ENCODE assay signal across 24 cellular contexts in the genomic region with DNA sequence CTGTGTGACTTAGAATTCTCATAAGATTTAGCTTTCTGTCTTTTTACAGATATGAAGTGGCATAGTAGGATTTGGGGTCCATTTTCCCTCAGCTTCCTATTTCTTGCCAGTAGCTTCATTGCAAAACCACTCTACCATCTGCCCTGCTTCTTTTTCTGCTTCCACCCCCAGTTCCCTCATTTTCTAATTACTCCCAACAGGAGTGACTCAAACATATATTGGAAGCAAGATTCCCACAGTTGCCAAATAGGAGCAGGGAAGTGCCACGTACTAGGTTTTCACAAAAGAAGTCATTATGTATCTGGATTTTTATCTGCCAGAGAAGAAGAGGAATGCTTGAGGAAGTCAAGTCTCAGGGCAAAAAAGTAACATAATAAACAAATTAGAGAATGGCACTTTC.
DNase-seq lines count a peak whose midpoint lies in the region; ATAC-seq and TF ChIP-seq lines count a peak whose summit lies in the region.
"Had no signal": no experiment of that assay in that cellular context is flagged by ENCODE, and none has a peak within 500 bp of the region (broad histone marks: within the 10 kb centered on the region; RNA-seq: fewer than 3 reads in every experiment).

No MANE protein-coding gene starts in this region.

- H3K27me3 ChIP-seq in skeletal muscle satellite cell (ENCODE audit: control insufficient read depth, insufficient read depth, low read length): no peaks in the 10 kb centered on the region
- H3K27me3 ChIP-seq: body of pancreas, testis, vagina had no signal

- no peak overlapping the region for H3K9ac ChIP-seq in skeletal muscle satellite cell (ENCODE audit: low read depth, low read length)

- H3K27me3 Mint-ChIP-seq in glutamatergic neuron (ENCODE audit: unreplicated experiment): peaks cover 5% of the 10 kb centered on the region
- H3K27me3 Mint-ChIP-seq: activated CD4-positive, alpha-beta T cell treated with anti-CD3 and anti-CD28 coated beads, Interleukin-2, amount 10 ng/mL, durations not matched to agents 24 days and 14 days; activated CD8-positive, alpha-beta memory T cell treated with anti-CD3 and anti-CD28 coated beads, Interleukin-2, amount 10 ng/mL, durations not matched to agents 7 days and 5 days; activated naive CD8-positive, alpha-beta T cell treated with anti-CD3 and anti-CD28 coated beads for 36 hours; activated T-helper 17 cell treated with anti-CD3 and anti-CD28 coated beads, Interleukin-2, amount 50 U/mL, for 72 hours had no signal

- no peaks in the 10 kb centered on the region for H3K36me3 Mint-ChIP-seq in glutamatergic neuron (ENCODE audit: unreplicated experiment)
- H3K36me3 Mint-ChIP-seq: activated CD8-positive, alpha-beta memory T cell treated with anti-CD3 and anti-CD28 coated beads, Interleukin-2, amount 10 ng/mL, durations not matched to agents 7 days and 5 days; activated naive CD8-positive, alpha-beta T cell treated with anti-CD3 and anti-CD28 coated beads for 36 hours; stimulated activated memory B cell treated with anti-CD40 and anti-IgM and Interleukin-4, amounts not matched to agents 10 μg/mL and 1 μg/mL and 100 μg/mL, for 72 hours had no signal

- no peaks in the 10 kb centered on the region for H3K9me3 ChIP-seq in skeletal muscle satellite cell (replicated peaks; ENCODE audit: low read length)
- H3K9me3 ChIP-seq: body of pancreas, Caco-2, testis, vagina had no signal

- peak overlapping the region; percentile 19 for H3K4me2 ChIP-seq in skeletal muscle satellite cell (ENCODE audit: low read length)

- H3K36me3 ChIP-seq in skeletal muscle satellite cell (ENCODE audit: insufficient read depth, low read length): no peaks in the 10 kb centered on the region
- H3K36me3 ChIP-seq: vagina had no signal

- peaks cover 5% of the 10 kb centered on the region for H3K4me1 ChIP-seq in skeletal muscle satellite cell (ENCODE audit: control insufficient read depth, insufficient read depth, low read length)
- H3K4me1 ChIP-seq: body of pancreas, Caco-2, testis, vagina had no signal

- H3K4me3 ChIP-seq in fibroblast of the aortic adventitia (ENCODE audit: low read depth, low read length) (no peak overlapping the region), skeletal muscle satellite cell (ENCODE audit: low read length) (no peak overlapping the region)
- H3K4me3 ChIP-seq: body of pancreas, coronary artery, lung, testis, vagina had no signal

- no peaks in the 10 kb centered on the region for H3K4me1 Mint-ChIP-seq in glutamatergic neuron (ENCODE audit: low read depth, unreplicated experiment)
- H3K4me1 Mint-ChIP-seq: activated CD4-positive, alpha-beta T cell treated with anti-CD3 and anti-CD28 coated beads, Interleukin-2, amount 10 ng/mL, durations not matched to agents 24 days and 14 days; activated CD8-positive, alpha-beta memory T cell treated with anti-CD3 and anti-CD28 coated beads, Interleukin-2, amount 10 ng/mL, durations not matched to agents 7 days and 5 days; activated naive CD8-positive, alpha-beta T cell treated with anti-CD3 and anti-CD28 coated beads for 36 hours; activated T-helper 17 cell treated with anti-CD3 and anti-CD28 coated beads, Interleukin-2, amount 50 U/mL, for 72 hours; stimulated activated memory B cell treated with anti-CD40 and anti-IgM and Interleukin-4, amounts not matched to agents 10 μg/mL and 1 μg/mL and 100 μg/mL, for 72 hours had no signal

- no peaks in the 10 kb centered on the region for H3K9me3 Mint-ChIP-seq in glutamatergic neuron (ENCODE audit: unreplicated experiment)
- H3K9me3 Mint-ChIP-seq: activated CD4-positive, alpha-beta T cell treated with anti-CD3 and anti-CD28 coated beads, Interleukin-2, amount 10 ng/mL, durations not matched to agents 24 days and 14 days; activated naive CD8-positive, alpha-beta T cell treated with anti-CD3 and anti-CD28 coated beads for 36 hours; T-helper 1 cell treated with Interleukin-12 subunit alpha and Interleukin-12 subunit beta and Interleukin-4 antibody, amounts not matched to agents 30 μg/mL and 1 μg/mL, for 36 hours had no signal

- TF ChIP-seq CTCF in fibroblast of the aortic adventitia (IDR thresholded peaks at IDR 0.05; ENCODE audit: insufficient read depth, low read length) (no peak), glutamatergic neuron (IDR thresholded peaks at IDR 0.05; ENCODE audit: partially characterized antibody, unreplicated experiment) (no peak)

- H3K4me3 Mint-ChIP-seq in glutamatergic neuron (ENCODE audit: unreplicated experiment): no peak overlapping the region
- H3K4me3 Mint-ChIP-seq: activated CD4-positive, alpha-beta T cell treated with anti-CD3 and anti-CD28 coated beads, Interleukin-2, amount 10 ng/mL, durations not matched to agents 24 days and 14 days; activated CD8-positive, alpha-beta memory T cell treated with anti-CD3 and anti-CD28 coated beads, Interleukin-2, amount 10 ng/mL, durations not matched to agents 7 days and 5 days; activated naive CD8-positive, alpha-beta T cell treated with anti-CD3 and anti-CD28 coated beads for 36 hours; activated T-helper 17 cell treated with anti-CD3 and anti-CD28 coated beads, Interleukin-2, amount 50 U/mL, for 72 hours; stimulated activated memory B cell treated with anti-CD40 and anti-IgM and Interleukin-4, amounts not matched to agents 10 μg/mL and 1 μg/mL and 100 μg/mL, for 72 hours; T-helper 1 cell treated with Interleukin-12 subunit alpha and Interleukin-12 subunit beta and Interleukin-4 antibody, amounts not matched to agents 30 μg/mL and 1 μg/mL, for 36 hours had no signal

- no peak for ATAC-seq in HG02852 (IDR thresholded peaks at IDR 0.05; ENCODE audit: unreplicated experiment)
- ATAC-seq: activated CD8-positive, alpha-beta memory T cell treated with anti-CD3 and anti-CD28 coated beads, Interleukin-2, amount 10 ng/mL, durations not matched to agents 7 days and 5 days; activated T-helper 17 cell treated with anti-CD3 and anti-CD28 coated beads, Interleukin-2, amount 50 U/mL, for 72 hours; body of pancreas; stimulated activated memory B cell treated with anti-CD40 and anti-IgM and Interleukin-4, amounts not matched to agents 10 μg/mL and 1 μg/mL and 100 μg/mL, for 72 hours had no signal

- H3K27ac Mint-ChIP-seq in glutamatergic neuron (ENCODE audit: unreplicated experiment): no peak overlapping the region
- H3K27ac Mint-ChIP-seq: activated CD4-positive, alpha-beta T cell treated with anti-CD3 and anti-CD28 coated beads, Interleukin-2, amount 10 ng/mL, durations not matched to agents 24 days and 14 days; activated CD8-positive, alpha-beta memory T cell treated with anti-CD3 and anti-CD28 coated beads, Interleukin-2, amount 10 ng/mL, durations not matched to agents 7 days and 5 days; activated naive CD8-positive, alpha-beta T cell treated with anti-CD3 and anti-CD28 coated beads for 36 hours; activated T-helper 17 cell treated with anti-CD3 and anti-CD28 coated beads, Interleukin-2, amount 50 U/mL, for 72 hours; stimulated activated memory B cell treated with anti-CD40 and anti-IgM and Interleukin-4, amounts not matched to agents 10 μg/mL and 1 μg/mL and 100 μg/mL, for 72 hours; T-helper 1 cell treated with Interleukin-12 subunit alpha and Interleukin-12 subunit beta and Interleukin-4 antibody, amounts not matched to agents 30 μg/mL and 1 μg/mL, for 36 hours had no signal

- DNase-seq in EH (ENCODE audit: low read depth) (peak; percentile 64), RPMI7951 (ENCODE audit: low read depth) (peak; percentile 11), fibroblast of the aortic adventitia (ENCODE audit: low read depth) (peak; percentile 10), glutamatergic neuron (no peak)
- DNase-seq in activated naive CD4-positive, alpha-beta T cell treated with anti-CD3 and anti-CD28 coated beads, Interleukin-2, amount 50 U/mL, for 16 hours: no peak
- DNase-seq: activated CD4-positive, alpha-beta T cell treated with anti-CD3 and anti-CD28 coated beads, Interleukin-2, amount 10 ng/mL, durations not matched to agents 24 days and 14 days; activated CD8-positive, alpha-beta memory T cell treated with anti-CD3 and anti-CD28 coated beads, Interleukin-2, amount 10 ng/mL, durations not matched to agents 7 days and 5 days; activated naive CD8-positive, alpha-beta T cell treated with anti-CD3 and anti-CD28 coated beads for 36 hours; body of pancreas; Caco-2; NCI-H1436; NCI-H510A treated with DMSO at 0.1 percent for 48 hours; NK-92 treated with Interleukin-12 subunit alpha and Interleukin-12 subunit beta, amount 100 ng/mL, for 24 hours; nucleus accumbens; small intestine; testis had no signal

Comparison
In these comparisons a context has a peak if more than half of its experiments do, and no peak if none do; other contexts are left out.
1. DNase-seq: peak in EH (single experiment), RPMI7951 (single experiment) and fibroblast of the aortic adventitia (single experiment); none in glutamatergic neuron (single experiment) and activated naive CD4-positive, alpha-beta T cell treated with anti-CD3 and anti-CD28 coated beads, Interleukin-2, amount 50 U/mL, for 16 hours (single experiment).